8 cellular contexts compared by ENCODE assay signal in the genomic region with DNA sequence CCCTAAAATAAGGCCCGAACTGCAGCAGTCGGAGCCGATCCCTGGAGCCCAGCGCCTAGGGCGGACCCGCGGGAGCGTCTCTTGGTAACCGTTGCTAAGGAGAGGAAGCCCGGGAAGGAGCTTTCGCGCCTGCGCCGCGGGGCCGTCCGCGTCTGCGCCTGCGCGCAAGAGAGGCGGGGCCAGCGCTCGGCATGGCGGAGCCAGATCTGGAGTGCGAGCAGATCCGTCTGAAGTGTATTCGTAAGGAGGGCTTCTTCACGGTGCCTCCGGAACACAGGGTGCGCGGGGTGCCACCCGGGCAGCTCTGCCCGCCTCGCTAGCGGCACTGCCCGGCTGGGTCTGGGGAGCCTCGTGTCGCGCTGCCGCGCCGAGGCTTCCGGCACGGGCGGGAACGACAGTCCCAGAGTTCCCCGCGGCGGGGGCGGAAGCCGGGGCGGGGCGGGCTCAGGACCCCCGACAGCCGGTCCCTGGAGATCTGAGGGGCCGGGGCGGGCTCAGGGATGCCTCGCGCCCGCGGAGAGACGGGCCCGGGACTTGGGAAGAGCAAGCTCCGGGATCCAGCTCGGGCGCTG. TPM values are rescaled to one million over a fixed set of nuclear protein-coding genes. Genes with fewer than 3 reads are reported as not detected.
A peak's percentile ranks its signal among the peaks of the same experiment; 100 is the strongest.
DNase-seq lines count a peak whose midpoint lies in the region; ATAC-seq and TF ChIP-seq lines count a peak whose summit lies in the region.

A gene with protein sequence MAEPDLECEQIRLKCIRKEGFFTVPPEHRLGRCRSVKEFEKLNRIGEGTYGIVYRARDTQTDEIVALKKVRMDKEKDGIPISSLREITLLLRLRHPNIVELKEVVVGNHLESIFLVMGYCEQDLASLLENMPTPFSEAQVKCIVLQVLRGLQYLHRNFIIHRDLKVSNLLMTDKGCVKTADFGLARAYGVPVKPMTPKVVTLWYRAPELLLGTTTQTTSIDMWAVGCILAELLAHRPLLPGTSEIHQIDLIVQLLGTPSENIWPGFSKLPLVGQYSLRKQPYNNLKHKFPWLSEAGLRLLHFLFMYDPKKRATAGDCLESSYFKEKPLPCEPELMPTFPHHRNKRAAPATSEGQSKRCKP (plus strand): TSS at position 170 of the 572 bp plus-strand sequence. CDS start 22 bp downstream, at position 192.

- TF ChIP-seq CTCF in GM13976 (IDR thresholded peaks at IDR 0.05; ENCODE audit: borderline replicate concordance, control extremely low read depth, extremely low read depth, insufficient read depth, missing control alignments) (no peak), right atrium auricular region (IDR thresholded peaks at IDR 0.05) (peak in 1 of 2 donors; percentile 18), uterus (IDR thresholded peaks at IDR 0.05) (no peak)

- DNase-seq in GM13976 (ENCODE audit: low spot score) (peak; percentile 98), NCI-H1436 (lab: John Stamatoyannopoulos, UW) (peak; percentile 90), anterior cingulate cortex (lab: John Stamatoyannopoulos, UW) (peak; percentile 41 to 92 (median 83)), right atrium auricular region (ENCODE audit: low spot score) (peak; percentile 89), putamen (ENCODE audit: low spot score) (peak; percentile 86), uterus (peak; percentile 86 to 94)

- intact Hi-C loops in T-helper 2 cell treated with Interferon-gamma antibody and Interleukin-4, amounts not matched to agents 100 ng/mL and 5 ng/mL, for 36 hours (cut with micrococcal nuclease), result loop anchor here (1.0 kb wide), 2 partner anchors 14 to 29 kb away; partner anchors contain the start of genes CHMP1A and SPATA33
- intact Hi-C loops in uterus (cut with DNase I; ENCODE audit: low total_unique reads), result no loop called here

- H3K4me3 ChIP-seq in right atrium auricular region (peak within 1 kb of the TSS; percentile 76 to 85), uterus (peak within 1 kb of the TSS; percentile 59 to 91)

- H3K36me3 ChIP-seq in right atrium auricular region (peaks cover 6% of the 10 kb centered on the region), uterus (no peaks in the 10 kb centered on the region)

- H3K4me1 ChIP-seq in right atrium auricular region (peaks cover 0 to 15% of the 10 kb centered on the region in 2 donors), uterus (peaks cover 4 to 6% of the 10 kb centered on the region in 2 donors)

- H3K27me3 ChIP-seq in right atrium auricular region (no peaks in the 10 kb centered on the region), uterus (no peaks in the 10 kb centered on the region)

- in situ Hi-C loops in GM13976 (cut with MboI; ENCODE audit: low sequenced_read_pairs, unreplicated experiment), result no loop called here

- H3K9me3 ChIP-seq in right atrium auricular region, result no peaks in the 10 kb centered on the region
- no peaks in the 10 kb centered on the region for H3K9me3 ChIP-seq in uterus

- ATAC-seq in HG02763 (IDR thresholded peaks at IDR 0.05; ENCODE audit: unreplicated experiment), result peak; percentile 80

- peak; percentile 69 to 87 for TF ChIP-seq POLR2A in uterus (IDR thresholded peaks at IDR 0.05)

- peak within 1 kb of the TSS; percentile 84 to 86 for H3K27ac ChIP-seq in right atrium auricular region
- H3K27ac ChIP-seq in uterus, result peak within 1 kb of the TSS; percentile 87 to 93

RNA-seq across cellular contexts. Expression of the gene that starts here (rescaled TPM):
- total RNA-seq in T-helper 2 cell treated with Interferon-gamma antibody and Interleukin-4, amounts not matched to agents 100 ng/mL and 5 ng/mL, for 36 hours, result 91.5 and 96.3 TPM in 2 replicates
- total RNA-seq in right atrium auricular region, result 10 to 100 TPM; 13.8 to 20.2 TPM
- 10 to 100 TPM; 13.8 to 90.7 (median 62.5) TPM for total RNA-seq in uterus

Comparison
In these comparisons a context has a peak if more than half of its experiments do, and no peak if none do; other contexts are left out.
1. Peak in every context shown above with its lines: DNase-seq, ATAC-seq, H3K4me3 ChIP-seq and H3K27ac ChIP-seq.